Comparison of ENCODE assay signal across 8 cellular contexts in the genomic region with DNA sequence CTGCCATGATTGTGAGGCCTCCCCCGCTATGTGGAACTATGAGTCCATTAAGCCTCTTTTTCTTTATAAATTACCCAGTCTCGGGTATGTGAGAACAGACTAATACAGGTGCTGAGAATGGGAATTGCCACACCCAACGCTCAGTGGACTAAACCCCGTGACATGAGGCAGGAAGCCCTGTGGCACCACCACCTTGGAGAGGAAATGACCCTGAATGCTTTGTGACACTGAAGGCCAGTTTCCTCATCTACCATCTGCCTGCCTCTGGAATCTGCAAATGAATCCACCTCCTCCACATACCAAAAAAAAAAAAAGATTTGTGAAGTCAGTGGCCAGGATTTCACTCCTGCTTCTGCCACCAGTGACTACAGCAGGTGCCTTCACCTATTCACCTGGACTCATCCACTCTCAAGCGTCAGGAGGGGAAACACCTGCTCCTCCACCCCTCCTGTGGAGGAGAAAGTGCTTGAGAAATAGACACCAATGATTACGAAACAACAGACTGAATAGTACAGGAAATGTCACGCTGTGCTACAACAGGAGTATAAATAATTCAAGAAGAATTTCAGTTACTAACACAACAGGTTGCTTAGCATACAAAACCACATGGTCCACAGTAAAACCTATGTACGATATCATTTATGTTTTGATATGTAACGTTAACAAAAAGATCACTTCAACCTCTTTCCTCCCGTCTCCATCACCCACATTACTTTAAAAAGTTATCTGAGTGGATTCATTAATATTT. TPM values are rescaled to one million over a fixed set of nuclear protein-coding genes. Genes with fewer than 3 reads are reported as not detected.
A peak's percentile ranks its signal among the peaks of the same experiment; 100 is the strongest.
DNase-seq lines count a peak whose midpoint lies in the region; ATAC-seq and TF ChIP-seq lines count a peak whose summit lies in the region.

No MANE protein-coding gene starts in this region.

- peak overlapping the region; percentile 49 to 62 for H3K27ac ChIP-seq in mucosa of rectum (ENCODE audit: low read depth in 2 of 2, low read length in 2 of 2)

- POLR2A ChIA-PET in activated CD4-positive, alpha-beta T cell treated with anti-CD3 and anti-CD28 coated beads, Interleukin-2, amount 10 ng/mL, durations not matched to agents 7 days and 5 days (lab: Charles Lee): no interaction called here

- ATAC-seq in GM21619 (IDR thresholded peaks at IDR 0.05; ENCODE audit: unreplicated experiment): no peak
- ATAC-seq in stimulated activated memory B cell treated with anti-CD40 and anti-IgM and Interleukin-4, amounts not matched to agents 10 μg/mL and 1 μg/mL and 100 μg/mL, for 72 hours: no peak
- no peak for ATAC-seq in HG02973 (IDR thresholded peaks at IDR 0.05; ENCODE audit: unreplicated experiment)

- TF ChIP-seq CTCF in chondrocyte (IDR thresholded peaks at IDR 0.05): no peak

- peaks cover 12 to 19% of the 10 kb centered on the region in 2 donors for H3K4me1 ChIP-seq in mucosa of rectum (ENCODE audit: control insufficient read depth in 2 of 2, insufficient read depth in 2 of 2, low read length in 2 of 2)

- H3K4me3 Mint-ChIP-seq in chondrocyte (ENCODE audit: unreplicated experiment): no peak overlapping the region
- no peak overlapping the region for H3K4me3 Mint-ChIP-seq in stimulated activated memory B cell treated with anti-CD40 and anti-IgM and Interleukin-4, amounts not matched to agents 10 μg/mL and 1 μg/mL and 100 μg/mL, for 72 hours
- H3K4me3 Mint-ChIP-seq in activated CD4-positive, alpha-beta T cell treated with anti-CD3 and anti-CD28 coated beads, Interleukin-2, amount 10 ng/mL, durations not matched to agents 7 days and 5 days: no peak overlapping the region

- H3K36me3 ChIP-seq in mucosa of rectum (ENCODE audit: control insufficient read depth in 2 of 2, insufficient read depth in 2 of 2, low read length in 2 of 2): peaks cover 0 to 7% of the 10 kb centered on the region in 2 donors

- DNase-seq in DMS153 (lab: John Stamatoyannopoulos, UW) (peak; percentile 98), NCI-H2171 (lab: John Stamatoyannopoulos, UW) (peak; percentile 53), chondrocyte (ENCODE audit: low spot score) (no peak)
- no peak for DNase-seq in activated CD4-positive, alpha-beta T cell treated with anti-CD3 and anti-CD28 coated beads, Interleukin-2, amount 10 ng/mL, durations not matched to agents 7 days and 5 days

- no peak overlapping the region for H3K9ac ChIP-seq in mucosa of rectum (ENCODE audit: low read depth in 1 of 2, low read length in 2 of 2)

- H3K4me3 ChIP-seq in mucosa of rectum (ENCODE audit: low read length in 2 of 2): peak overlapping the region in 1 of 2 donors; percentile 45

- no peaks in the 10 kb centered on the region for H3K27me3 Mint-ChIP-seq in chondrocyte (ENCODE audit: low read depth)
- H3K27me3 Mint-ChIP-seq in stimulated activated memory B cell treated with anti-CD40 and anti-IgM and Interleukin-4, amounts not matched to agents 10 μg/mL and 1 μg/mL and 100 μg/mL, for 72 hours: no peaks in the 10 kb centered on the region
- H3K27me3 Mint-ChIP-seq in activated CD4-positive, alpha-beta T cell treated with anti-CD3 and anti-CD28 coated beads, Interleukin-2, amount 10 ng/mL, durations not matched to agents 7 days and 5 days: no peaks in the 10 kb centered on the region

- CTCF ChIA-PET in activated CD4-positive, alpha-beta T cell treated with anti-CD3 and anti-CD28 coated beads, Interleukin-2, amount 10 ng/mL, durations not matched to agents 7 days and 5 days (lab: Charles Lee): no interaction called here

- H3K36me3 Mint-ChIP-seq in chondrocyte (ENCODE audit: low read depth): peaks cover 26% of the 10 kb centered on the region
- H3K36me3 Mint-ChIP-seq in stimulated activated memory B cell treated with anti-CD40 and anti-IgM and Interleukin-4, amounts not matched to agents 10 μg/mL and 1 μg/mL and 100 μg/mL, for 72 hours: peaks cover 63% of the 10 kb centered on the region
- peaks cover 3% of the 10 kb centered on the region for H3K36me3 Mint-ChIP-seq in activated CD4-positive, alpha-beta T cell treated with anti-CD3 and anti-CD28 coated beads, Interleukin-2, amount 10 ng/mL, durations not matched to agents 7 days and 5 days (ENCODE audit: low read depth)

- H3K4me1 Mint-ChIP-seq in chondrocyte (ENCODE audit: low read depth): peaks cover 39% of the 10 kb centered on the region
- H3K4me1 Mint-ChIP-seq in stimulated activated memory B cell treated with anti-CD40 and anti-IgM and Interleukin-4, amounts not matched to agents 10 μg/mL and 1 μg/mL and 100 μg/mL, for 72 hours: no peaks in the 10 kb centered on the region
- H3K4me1 Mint-ChIP-seq in activated CD4-positive, alpha-beta T cell treated with anti-CD3 and anti-CD28 coated beads, Interleukin-2, amount 10 ng/mL, durations not matched to agents 7 days and 5 days: peaks cover 4% of the 10 kb centered on the region

- H3K9me3 Mint-ChIP-seq in chondrocyte (ENCODE audit: low read depth): peaks cover 2% of the 10 kb centered on the region
- peaks cover 3% of the 10 kb centered on the region for H3K9me3 Mint-ChIP-seq in stimulated activated memory B cell treated with anti-CD40 and anti-IgM and Interleukin-4, amounts not matched to agents 10 μg/mL and 1 μg/mL and 100 μg/mL, for 72 hours
- H3K9me3 Mint-ChIP-seq in activated CD4-positive, alpha-beta T cell treated with anti-CD3 and anti-CD28 coated beads, Interleukin-2, amount 10 ng/mL, durations not matched to agents 7 days and 5 days: no peaks in the 10 kb centered on the region

- H3K27me3 ChIP-seq in mucosa of rectum (ENCODE audit: control insufficient read depth in 2 of 2, insufficient read depth in 2 of 2, low read length in 2 of 2): no peaks in the 10 kb centered on the region

- H3K9me3 ChIP-seq in mucosa of rectum (ENCODE audit: control insufficient read depth in 2 of 2, low read length in 2 of 2): no peaks in the 10 kb centered on the region

- peak overlapping the region; percentile 69 for H3K27ac Mint-ChIP-seq in chondrocyte (ENCODE audit: unreplicated experiment)
- no peak overlapping the region for H3K27ac Mint-ChIP-seq in stimulated activated memory B cell treated with anti-CD40 and anti-IgM and Interleukin-4, amounts not matched to agents 10 μg/mL and 1 μg/mL and 100 μg/mL, for 72 hours
- H3K27ac Mint-ChIP-seq in activated CD4-positive, alpha-beta T cell treated with anti-CD3 and anti-CD28 coated beads, Interleukin-2, amount 10 ng/mL, durations not matched to agents 7 days and 5 days: no peak overlapping the region

RNA-seq across cellular contexts. Expression of a gene that starts 41.4 kb away (rescaled TPM):
- total RNA-seq in chondrocyte: 24.0 to 26.2 TPM (median 25.3 TPM) in 3 replicates
- 1 to 10 TPM; 3.5 to 4.3 TPM for total RNA-seq in activated CD4-positive, alpha-beta T cell treated with anti-CD3 and anti-CD28 coated beads, Interleukin-2, amount 10 ng/mL, durations not matched to agents 7 days and 5 days

Comparison
In these comparisons a context has a peak if more than half of its experiments do, and no peak if none do; other contexts are left out.
1. DNase-seq: peak in DMS153 (single experiment) and NCI-H2171 (single experiment); none in chondrocyte (single experiment) and activated CD4-positive, alpha-beta T cell treated with anti-CD3 and anti-CD28 coated beads, Interleukin-2, amount 10 ng/mL, durations not matched to agents 7 days and 5 days (single experiment).